1 cellular context compared by ENCODE assay signal in genomic region chr1:154199563-154199879, GRCh38.
TF ChIP-seq lines count a peak whose summit lies in the region.

No MANE protein-coding gene starts in this region.

TF ChIP-seq in H1, 55 proteins besides CTCF, POLR2A, EP300 and RAD21:
- no peak for TF ChIP-seq SIN3A (conservative IDR thresholded peaks at IDR 0.05 in 1 of 2, IDR thresholded peaks at IDR 0.05 in 1 of 2; ENCODE audit: low read depth in 1 of 2, low read length in 2 of 2)
- TF ChIP-seq POLR2AphosphoS5 (IDR thresholded peaks at IDR 0.05; ENCODE audit: low read depth, low read length), result no peak
- TF ChIP-seq CREB1 (IDR thresholded peaks at IDR 0.05), result no peak
- TF ChIP-seq BCL11A (IDR thresholded peaks at IDR 0.05; ENCODE audit: low read depth in 2 of 2, low read length in 2 of 2), result no peak
